In the genomic region with DNA sequence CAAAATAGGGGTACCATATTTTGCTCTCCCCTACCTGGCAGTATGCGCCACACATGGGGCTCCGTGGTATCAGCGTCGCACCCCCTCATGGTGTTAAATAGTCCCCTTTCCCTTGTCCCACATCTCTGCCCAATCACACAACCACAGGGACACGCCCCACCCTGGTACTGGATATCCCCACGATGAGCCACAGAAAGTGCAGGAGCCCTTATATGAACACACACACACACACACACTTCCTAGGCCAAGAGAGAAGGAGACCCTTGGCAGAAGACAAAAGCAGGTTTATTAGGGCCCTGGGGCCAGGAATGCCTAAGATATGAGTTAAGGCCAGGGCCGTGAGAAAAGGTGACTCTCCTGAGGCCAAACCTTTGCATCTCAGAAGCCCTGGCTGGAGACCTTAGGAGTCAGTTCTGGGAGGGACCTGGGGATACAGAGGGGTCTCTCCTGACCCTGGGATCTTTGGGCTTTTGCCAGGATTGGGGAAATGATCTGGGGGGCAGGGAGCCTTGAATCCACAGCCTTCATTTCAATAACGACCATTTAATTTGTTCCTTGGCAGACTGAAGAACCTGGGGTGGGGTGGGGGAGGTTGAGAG, we compare ENCODE assay signal across 8 cellular contexts. TPM values are rescaled to one million over a fixed set of nuclear protein-coding genes. Genes with fewer than 3 reads are reported as not detected.
A peak's percentile ranks its signal among the peaks of the same experiment; 100 is the strongest.
DNase-seq lines count a peak whose midpoint lies in the region; ATAC-seq and TF ChIP-seq lines count a peak whose summit lies in the region.

No MANE protein-coding gene starts in this region.

- H3K4me1 ChIP-seq in stomach smooth muscle (ENCODE audit: control insufficient read depth, insufficient read depth, low read length): peaks cover 39% of the 10 kb centered on the region

- H3K4me1 Mint-ChIP-seq in T-helper 2 cell treated with Interferon-gamma antibody and Interleukin-4, amounts not matched to agents 5 μg/mL and 100 μg/mL, for 36 hours (ENCODE audit: low read depth): peaks cover 35% of the 10 kb centered on the region
- peaks cover 25% of the 10 kb centered on the region for H3K4me1 Mint-ChIP-seq in WTC11
- peaks cover 31 to 38% of the 10 kb centered on the region in 2 donors for H3K4me1 Mint-ChIP-seq in immature natural killer cell

- H3K27me3 ChIP-seq in stomach smooth muscle (ENCODE audit: control insufficient read depth in 1 of 2, insufficient read depth in 2 of 2, low read length in 2 of 2): no peaks in the 10 kb centered on the region

- TF ChIP-seq CTCF in WTC11 (IDR thresholded peaks at IDR 0.05): no peak

- no peaks in the 10 kb centered on the region for H3K36me3 Mint-ChIP-seq in T-helper 2 cell treated with Interferon-gamma antibody and Interleukin-4, amounts not matched to agents 5 μg/mL and 100 μg/mL, for 36 hours (ENCODE audit: low read depth)
- H3K36me3 Mint-ChIP-seq in WTC11 (no peaks in the 10 kb centered on the region), immature natural killer cell (no peaks in the 10 kb centered on the region)

- peak overlapping the region; percentile 81 to 84 for H3K4me3 ChIP-seq in stomach smooth muscle (ENCODE audit: low read length in 2 of 2)

- peak overlapping the region; percentile 97 for H3K4me3 Mint-ChIP-seq in T-helper 2 cell treated with Interferon-gamma antibody and Interleukin-4, amounts not matched to agents 5 μg/mL and 100 μg/mL, for 36 hours
- H3K4me3 Mint-ChIP-seq in WTC11 (peak overlapping the region; percentile 74), immature natural killer cell (peak overlapping the region; percentile 85 to 99 (median 90))

- no peak for DNase-seq in T-helper 2 cell treated with Interferon-gamma antibody and Interleukin-4, amounts not matched to agents 5 μg/mL and 100 μg/mL, for 36 hours (ENCODE audit: low spot score)
- DNase-seq in T-helper 2 cell (no peak), WTC11 (ENCODE audit: low spot score) (no peak), immature natural killer cell (no peak), GM03348 (ENCODE audit: low spot score) (no peak), ureter (ENCODE audit: low spot score) (no peak)

- peak overlapping the region; percentile 4 to 47 for H3K9ac ChIP-seq in stomach smooth muscle (ENCODE audit: low read length in 2 of 2)

- ATAC-seq in WTC11 (no peak), HG03108 (IDR thresholded peaks at IDR 0.05; ENCODE audit: unreplicated experiment) (no peak)

- H3K27me3 Mint-ChIP-seq in T-helper 2 cell treated with Interferon-gamma antibody and Interleukin-4, amounts not matched to agents 5 μg/mL and 100 μg/mL, for 36 hours (ENCODE audit: low read depth): peaks cover 37% of the 10 kb centered on the region
- H3K27me3 Mint-ChIP-seq in WTC11 (ENCODE audit: low read depth) (peaks cover 43% of the 10 kb centered on the region), immature natural killer cell (ENCODE audit: low read depth in 3 of 3) (peaks cover 17 to 21% (median 20%) of the 10 kb centered on the region in 3 donors)

- peak overlapping the region; percentile 67 for H3K27ac ChIP-seq in stomach smooth muscle (ENCODE audit: low read length)

- no peaks in the 10 kb centered on the region for H3K9me3 ChIP-seq in stomach smooth muscle (ENCODE audit: control insufficient read depth in 2 of 2, low read length in 2 of 2)

- no peaks in the 10 kb centered on the region for H3K36me3 ChIP-seq in stomach smooth muscle (ENCODE audit: control insufficient read depth in 2 of 2, insufficient read depth in 2 of 2, low read length in 2 of 2)

- CTCF ChIA-PET in WTC11 (lab: Charles Lee): interaction anchor here (0.6 to 3.8 kb wide), 75 partner anchors 8 to 610 kb away, joined by 3 to 108 read pairs (median 5); a partner anchor contains a TSS

- H3K27ac Mint-ChIP-seq in T-helper 2 cell treated with Interferon-gamma antibody and Interleukin-4, amounts not matched to agents 5 μg/mL and 100 μg/mL, for 36 hours: no peak overlapping the region
- H3K27ac Mint-ChIP-seq in WTC11 (no peak overlapping the region), immature natural killer cell (no peak overlapping the region)

- no peaks in the 10 kb centered on the region for H3K9me3 Mint-ChIP-seq in T-helper 2 cell treated with Interferon-gamma antibody and Interleukin-4, amounts not matched to agents 5 μg/mL and 100 μg/mL, for 36 hours
- H3K9me3 Mint-ChIP-seq in WTC11 (no peaks in the 10 kb centered on the region), immature natural killer cell (no peaks in the 10 kb centered on the region)

- POLR2A ChIA-PET in WTC11 (lab: Charles Lee): interaction anchor here (0.6 to 2.4 kb wide), 8 partner anchors 9 to 52 kb away, joined by 3 to 22 read pairs (median 4); a partner anchor contains a TSS

TF ChIP-seq in WTC11, 78 proteins besides CTCF, POLR2A, EP300 and RAD21:
- TF ChIP-seq, protein P1, sequence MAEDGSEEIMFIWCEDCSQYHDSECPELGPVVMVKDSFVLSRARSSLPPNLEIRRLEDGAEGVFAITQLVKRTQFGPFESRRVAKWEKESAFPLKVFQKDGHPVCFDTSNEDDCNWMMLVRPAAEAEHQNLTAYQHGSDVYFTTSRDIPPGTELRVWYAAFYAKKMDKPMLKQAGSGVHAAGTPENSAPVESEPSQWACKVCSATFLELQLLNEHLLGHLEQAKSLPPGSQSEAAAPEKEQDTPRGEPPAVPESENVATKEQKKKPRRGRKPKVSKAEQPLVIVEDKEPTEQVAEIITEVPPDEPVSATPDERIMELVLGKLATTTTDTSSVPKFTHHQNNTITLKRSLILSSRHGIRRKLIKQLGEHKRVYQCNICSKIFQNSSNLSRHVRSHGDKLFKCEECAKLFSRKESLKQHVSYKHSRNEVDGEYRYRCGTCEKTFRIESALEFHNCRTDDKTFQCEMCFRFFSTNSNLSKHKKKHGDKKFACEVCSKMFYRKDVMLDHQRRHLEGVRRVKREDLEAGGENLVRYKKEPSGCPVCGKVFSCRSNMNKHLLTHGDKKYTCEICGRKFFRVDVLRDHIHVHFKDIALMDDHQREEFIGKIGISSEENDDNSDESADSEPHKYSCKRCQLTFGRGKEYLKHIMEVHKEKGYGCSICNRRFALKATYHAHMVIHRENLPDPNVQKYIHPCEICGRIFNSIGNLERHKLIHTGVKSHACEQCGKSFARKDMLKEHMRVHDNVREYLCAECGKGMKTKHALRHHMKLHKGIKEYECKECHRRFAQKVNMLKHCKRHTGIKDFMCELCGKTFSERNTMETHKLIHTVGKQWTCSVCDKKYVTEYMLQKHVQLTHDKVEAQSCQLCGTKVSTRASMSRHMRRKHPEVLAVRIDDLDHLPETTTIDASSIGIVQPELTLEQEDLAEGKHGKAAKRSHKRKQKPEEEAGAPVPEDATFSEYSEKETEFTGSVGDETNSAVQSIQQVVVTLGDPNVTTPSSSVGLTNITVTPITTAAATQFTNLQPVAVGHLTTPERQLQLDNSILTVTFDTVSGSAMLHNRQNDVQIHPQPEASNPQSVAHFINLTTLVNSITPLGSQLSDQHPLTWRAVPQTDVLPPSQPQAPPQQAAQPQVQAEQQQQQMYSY (CRISPR knock-in tag; IDR thresholded peaks at IDR 0.05): no peak
- TF ChIP-seq ESRRA (CRISPR knock-in tag; IDR thresholded peaks at IDR 0.05; ENCODE audit: borderline replicate concordance) (no peak), HMGA2 (CRISPR knock-in tag; IDR thresholded peaks at IDR 0.05) (no peak), ZNF671 (CRISPR knock-in tag; IDR thresholded peaks at IDR 0.05) (no peak), TCF7 (CRISPR knock-in tag; IDR thresholded peaks at IDR 0.05; ENCODE audit: low read depth) (no peak)
- TF ChIP-seq, protein P2, sequence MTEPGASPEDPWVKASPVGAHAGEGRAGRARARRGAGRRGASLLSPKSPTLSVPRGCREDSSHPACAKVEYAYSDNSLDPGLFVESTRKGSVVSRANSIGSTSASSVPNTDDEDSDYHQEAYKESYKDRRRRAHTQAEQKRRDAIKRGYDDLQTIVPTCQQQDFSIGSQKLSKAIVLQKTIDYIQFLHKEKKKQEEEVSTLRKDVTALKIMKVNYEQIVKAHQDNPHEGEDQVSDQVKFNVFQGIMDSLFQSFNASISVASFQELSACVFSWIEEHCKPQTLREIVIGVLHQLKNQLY (CRISPR knock-in tag; IDR thresholded peaks at IDR 0.05): no peak

RNA-seq across cellular contexts. Expression of a gene that starts 11.6 kb away (rescaled TPM):
- total RNA-seq in WTC11 (2021) (0.37 to 0.44 TPM in 2 of 3 replicates, not detected in the other), ureter (29.1 TPM)
- polyA plus RNA-seq in immature natural killer cell: 10 to 100 TPM; 38.9 to 64.2 (median 41.3) TPM

RNA-seq across cellular contexts. Expression of a gene that starts 22.2 kb away (rescaled TPM):
- total RNA-seq in WTC11 (2021) (130 to 149 TPM (median 131 TPM) in 3 replicates), ureter (143 TPM)
- polyA plus RNA-seq in immature natural killer cell: 10 to 100 TPM in 1 of 3 donors, 1 to 10 TPM in 2; 5.9 to 18.4 (median 7.1) TPM

RNA-seq across cellular contexts. Expression of a gene that starts 55.1 kb away (rescaled TPM):
- 128 to 143 TPM (median 138 TPM) in 3 replicates for total RNA-seq in WTC11 (2021)
- polyA plus RNA-seq in immature natural killer cell: 10 to 100 TPM; 66.3 to 97.2 (median 84.0) TPM
- 207 TPM for total RNA-seq in ureter

Comparison
In these comparisons a context has a peak if more than half of its experiments do, and no peak if none do; other contexts are left out.
1. RNA of a gene that starts 11.6 kb away (total RNA-seq): 29.1 TPM in ureter (single experiment); 0.37 to 0.44 TPM in WTC11; every median in the first group is over 10 times any median in the second.
2. Peak in every context shown above with its lines, with median percentiles within 50 percentile points of each other: H3K4me3 Mint-ChIP-seq.